In genomic region chr5:54704341-54704740, GRCh38 we compare ENCODE assay signal across 17 cellular contexts.
DNase-seq lines count a peak whose midpoint lies in the region; ATAC-seq and TF ChIP-seq lines count a peak whose summit lies in the region.
"Had no signal": no experiment of that assay in that cellular context is flagged by ENCODE, and none has a peak within 500 bp of the region (broad histone marks: within the 10 kb centered on the region; RNA-seq: fewer than 3 reads in every experiment).

No MANE protein-coding gene starts in this region.

- no peaks in the 10 kb centered on the region for H3K36me3 Mint-ChIP-seq in MCF 10A (ENCODE audit: insufficient read depth, unreplicated experiment)

- H3K27me3 ChIP-seq in esophagus muscularis mucosa, result no peaks in the 10 kb centered on the region
- H3K27me3 ChIP-seq in subcutaneous abdominal adipose tissue (ENCODE audit: control insufficient read depth in 5 of 5, insufficient read depth in 4 of 5, low read length in 5 of 5), result no peaks in the 10 kb centered on the region
- H3K27me3 ChIP-seq in left lung, result no peaks in the 10 kb centered on the region

- 55% methylated on average over 1 of the region's 1 CpG for WGBS in esophagus muscularis mucosa

- H3K27ac ChIP-seq in esophagus muscularis mucosa (replicated peaks in 1 of 4) (no peak overlapping the region), subcutaneous abdominal adipose tissue (ENCODE audit: low read depth, low read length) (peak overlapping the region; percentile 64), left lung (no peak overlapping the region)
- H3K27ac ChIP-seq: 22Rv1 had no signal

- no peaks in the 10 kb centered on the region for H3K36me3 ChIP-seq in esophagus muscularis mucosa
- no peaks in the 10 kb centered on the region for H3K36me3 ChIP-seq in subcutaneous abdominal adipose tissue (ENCODE audit: control insufficient read depth in 5 of 5, insufficient read depth in 5 of 5, low read length in 5 of 5)
- H3K36me3 ChIP-seq in left lung, result no peaks in the 10 kb centered on the region

- H3K9me3 ChIP-seq in esophagus muscularis mucosa, result no peaks in the 10 kb centered on the region
- no peaks in the 10 kb centered on the region for H3K9me3 ChIP-seq in subcutaneous abdominal adipose tissue (ENCODE audit: control insufficient read depth in 5 of 5, low read length in 5 of 5)
- H3K9me3 ChIP-seq in left lung, result no peaks in the 10 kb centered on the region
- H3K9me3 ChIP-seq: SK-N-SH had no signal

- CTCF ChIA-PET in MCF 10A (lab: Yijun Ruan, JAX), result interaction anchor here (0.6 to 1.4 kb wide), 2 partner anchors 191 to 200 kb away, joined by 3 to 4 read pairs; no protein-coding TSS in a partner anchor

- DNase-seq in DMS53 (lab: John Stamatoyannopoulos, UW) (peak; percentile 59), DMS53 treated with DMSO at 0.1 percent for 48 hours (lab: John Stamatoyannopoulos, UW; ENCODE audit: unreplicated experiment) (no peak), NCI-H1417 (lab: John Stamatoyannopoulos, UW) (peak in 2 of 3 experiments; percentile 23 to 84), esophagus muscularis mucosa (ENCODE audit: extremely low spot score) (peak; percentile 19), left lung (no peak), MCF 10A (ENCODE audit: unreplicated experiment) (no peak)
- DNase-seq in activated T-cell treated with anti-CD3 and anti-CD28 coated beads, Interleukin-2, amount 50 U/mL, for 1 hour, result no peak
- DNase-seq: NCI-H1048, NCI-H1694 treated with DMSO at 0.1 percent for 48 hours, NCI-H526 treated with DMSO at 0.1 percent for 48 hours, SK-N-SH, T-helper 1 cell had no signal

- H3K4me3 ChIP-seq in esophagus muscularis mucosa (no peak overlapping the region), subcutaneous abdominal adipose tissue (ENCODE audit: low read depth in 1 of 5, low read length in 5 of 5) (no peak overlapping the region), left lung (no peak overlapping the region)
- H3K4me3 ChIP-seq: GM12878 had no signal

- ATAC-seq in left lung, result no peak
- ATAC-seq: GM12878, HCT116, Panc1 had no signal

- no peak overlapping the region for H3K27ac Mint-ChIP-seq in MCF 10A (ENCODE audit: low read depth, unreplicated experiment)

- no peak for TF ChIP-seq CTCF in esophagus muscularis mucosa (IDR thresholded peaks at IDR 0.05)
- no peak for TF ChIP-seq CTCF in left lung (IDR thresholded peaks at IDR 0.05)
- TF ChIP-seq CTCF in MCF 10A (IDR thresholded peaks at IDR 0.05; ENCODE audit: unreplicated experiment), result no peak

- no peak overlapping the region for H3K9ac ChIP-seq in subcutaneous abdominal adipose tissue (ENCODE audit: low read length in 5 of 5)
- H3K9ac ChIP-seq: SK-N-SH had no signal

- intact Hi-C loops in esophagus muscularis mucosa (cut with DNase I), result no loop called here
- intact Hi-C loops in left lung (cut with DNase I), result no loop called here
- intact Hi-C loops in MCF 10A (cut with micrococcal nuclease), result loop anchor here (5.0 kb wide), 2 partner anchors 52 to 187 kb away; partner anchors contain the start of gene SNX18

- peaks cover 18 to 32% (median 27%) of the 10 kb centered on the region in 4 donors for H3K4me1 ChIP-seq in esophagus muscularis mucosa
- H3K4me1 ChIP-seq in subcutaneous abdominal adipose tissue (ENCODE audit: control insufficient read depth in 5 of 5, insufficient read depth in 5 of 5, low read length in 5 of 5), result peaks cover 13 to 38% (median 36%) of the 10 kb centered on the region in 5 donors
- H3K4me1 ChIP-seq in left lung, result peaks cover 14 to 37% of the 10 kb centered on the region in 2 donors

- no peaks in the 10 kb centered on the region for H3K9me3 Mint-ChIP-seq in MCF 10A (ENCODE audit: unreplicated experiment)

- H3K4me1 Mint-ChIP-seq in MCF 10A (ENCODE audit: insufficient read depth, unreplicated experiment), result peaks cover 12% of the 10 kb centered on the region

- H3K27me3 Mint-ChIP-seq in MCF 10A (ENCODE audit: insufficient read depth, unreplicated experiment), result peaks cover 20% of the 10 kb centered on the region

- no peak for TF ChIP-seq POLR2A in esophagus muscularis mucosa (IDR thresholded peaks at IDR 0.05; ENCODE audit: low read depth)

- no peak overlapping the region for H3K4me3 Mint-ChIP-seq in MCF 10A (ENCODE audit: unreplicated experiment)

- TF ChIP-seq EP300 in esophagus muscularis mucosa (IDR thresholded peaks at IDR 0.05), result no peak

- BruUV-seq in MCF 10A (replicated peaks; lab: Mats Ljungman, UMichigan), result no TSS peak

- POLR2A ChIA-PET in MCF 10A (lab: Yijun Ruan, JAX), result interaction anchor here (0.6 kb wide), 2 partner anchors 15 to 141 kb away, joined by 3 read pairs; no protein-coding TSS in a partner anchor

Comparison
In these comparisons a context has a peak if more than half of its experiments do, and no peak if none do; other contexts are left out.
1. DNase-seq: peak in DMS53 (single experiment), NCI-H1417 (2 of 3) and esophagus muscularis mucosa (single experiment); none in DMS53 treated with DMSO at 0.1 percent for 48 hours (single experiment), activated T-cell treated with anti-CD3 and anti-CD28 coated beads, Interleukin-2, amount 50 U/mL, for 1 hour (single experiment), left lung (0 of 2) and MCF 10A (single experiment).